Comparison of ENCODE assay signal across 33 cellular contexts in the genomic region with DNA sequence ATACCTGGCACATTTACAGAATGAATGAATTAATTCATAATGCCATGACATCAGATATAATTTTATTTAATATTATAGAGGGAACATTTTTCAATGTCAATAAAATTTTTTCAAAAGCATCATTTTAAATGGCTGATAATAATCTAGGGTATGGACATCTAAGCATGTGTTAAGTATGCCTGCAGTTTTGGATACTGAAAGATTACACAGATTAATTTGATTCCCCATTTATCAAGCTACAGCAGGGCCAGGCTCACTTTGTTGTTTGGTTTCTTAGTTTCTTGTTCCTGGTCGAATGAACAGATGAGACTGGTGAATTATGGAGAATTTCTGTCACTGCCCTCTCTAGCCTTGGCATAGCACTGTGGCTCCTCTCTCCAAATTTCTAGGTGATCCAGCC.
"Had no signal": no experiment of that assay in that cellular context is flagged by ENCODE, and none has a peak within 500 bp of the region (broad histone marks: within the 10 kb centered on the region; RNA-seq: fewer than 3 reads in every experiment).

No MANE protein-coding gene starts in this region.

- H3K4me1 ChIP-seq: body of pancreas, breast epithelium had no signal

- H3K4me3 ChIP-seq: adrenal gland, ascending aorta, body of pancreas, breast epithelium, cardiac muscle cell had no signal

- FAIRE-seq: astrocyte had no signal

- H3K9me3 ChIP-seq: adrenal gland, ascending aorta, body of pancreas, breast epithelium had no signal

- H3K36me3 ChIP-seq: adrenal gland, ascending aorta, brain microvascular endothelial cell, breast epithelium, cardiac muscle cell had no signal

- DNase-seq: activated effector memory CD4-positive, alpha-beta T cell treated with anti-CD3 and anti-CD28 coated beads, Interleukin-2, amount 50 U/mL, for 16 hours; activated effector memory CD4-positive, alpha-beta T cell treated with Interleukin-2 at 50 U/mL for 16 hours; activated gamma-delta T cell; activated gamma-delta T cell treated with Interleukin-2 at 50 U/mL for 16 hours; activated naive CD4-positive, alpha-beta T cell; activated naive CD4-positive, alpha-beta T cell treated with anti-CD3 and anti-CD28 coated beads for 36 hours; activated naive CD4-positive, alpha-beta T cell treated with anti-CD3 and anti-CD28 coated beads, Interleukin-2, amount 10 ng/mL, durations not matched to agents 7 days and 5 days; activated naive CD4-positive, alpha-beta T cell treated with anti-CD3 and anti-CD28 coated beads, Interleukin-2, amount 50 U/mL, for 16 hours; activated naive CD4-positive, alpha-beta T cell treated with Interleukin-2 at 50 U/mL for 16 hours; activated naive CD8-positive, alpha-beta T cell treated with anti-CD3 and anti-CD28 coated beads for 36 hours; activated naive CD8-positive, alpha-beta T cell treated with anti-CD3 and anti-CD28 coated beads, Interleukin-2, amount 10 ng/mL, durations not matched to agents 7 days and 5 days; activated naive CD8-positive, alpha-beta T cell treated with anti-CD3 and anti-CD28 coated beads, Interleukin-2, amount 50 U/mL, for 24 hours; activated T-cell treated with anti-CD3 and anti-CD28 coated beads, Interleukin-2, amount 50 U/mL, for 1 hour; activated T-cell treated with anti-CD3 and anti-CD28 coated beads, Interleukin-2, amount 50 U/mL, for 24 hours; activated T-cell treated with anti-CD3 and anti-CD28 coated beads, Interleukin-2, amount 50 U/mL, for 4 hours; activated T-cell treated with anti-CD3 and anti-CD28 coated beads, Interleukin-2, amount 50 U/mL, for 48 hours; activated T-cell treated with anti-CD3 and anti-CD28 coated beads, Interleukin-2, amount 50 U/mL, for 72 hours; adrenal gland; amniotic stem cell; amygdala; anterior cingulate cortex; aorta; body of pancreas; brain microvascular endothelial cell; caudate nucleus; central memory CD4-positive, alpha-beta T cell; cerebellar nuclear complex had no signal

- ATAC-seq: activated naive CD4-positive, alpha-beta T cell treated with anti-CD3 and anti-CD28 coated beads, Interleukin-2, amount 50 U/mL, for 72 hours; activated naive CD8-positive, alpha-beta T cell treated with anti-CD3 and anti-CD28 coated beads, Interleukin-2, amount 50 U/mL, for 24 hours; activated T-cell treated with anti-CD3 and anti-CD28 coated beads, Interleukin-2, amount 50 U/mL, for 4 hours; activated T-cell treated with anti-CD3 and anti-CD28 coated beads, Interleukin-2, amount 50 U/mL, for 72 hours; activated T-helper 17 cell treated with anti-CD3 and anti-CD28 coated beads, Interleukin-2, amount 50 U/mL, for 72 hours; body of pancreas had no signal

- H3K27me3 ChIP-seq: adrenal gland, ascending aorta, body of pancreas, brain microvascular endothelial cell, breast epithelium, cardiac muscle cell had no signal

- H3K27ac ChIP-seq: adrenal gland, ascending aorta, body of pancreas, brain microvascular endothelial cell, breast epithelium, cardiac muscle cell had no signal
